ENCODE assay signal across 9 cellular contexts in the genomic region with DNA sequence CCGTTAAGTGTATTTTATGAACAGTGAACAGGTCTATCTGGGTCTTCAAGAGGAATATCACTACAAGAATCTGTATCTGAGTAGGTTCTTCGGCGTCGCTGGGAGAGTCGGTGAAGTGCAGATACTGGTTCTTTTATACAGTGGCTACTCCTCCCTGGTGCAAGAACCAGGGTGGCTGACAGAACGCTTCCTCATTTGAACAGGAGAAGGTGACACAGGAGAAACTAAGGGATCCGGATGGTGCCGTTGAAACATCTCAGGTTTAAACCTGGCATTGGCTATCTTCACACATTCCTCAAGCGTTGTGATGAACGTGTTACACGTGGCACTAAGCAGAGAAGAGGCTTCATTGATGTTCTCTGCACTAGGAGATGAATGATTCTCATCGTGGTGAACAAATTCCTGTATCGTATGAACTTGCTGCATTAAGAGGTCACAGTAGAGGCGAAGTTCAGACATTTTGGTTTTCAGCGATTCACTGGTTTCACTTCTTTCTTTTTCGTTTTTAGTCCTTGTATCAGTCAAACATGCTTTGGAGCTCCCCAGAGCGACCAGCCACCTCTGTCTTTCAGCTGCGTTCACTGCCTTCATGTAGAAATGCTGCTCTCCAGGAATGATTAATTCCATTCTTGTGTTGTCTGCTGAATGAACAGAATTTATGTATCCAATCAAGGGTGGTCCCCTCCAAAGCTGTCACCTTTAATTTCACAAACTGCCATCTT. TPM values are rescaled to one million over a fixed set of nuclear protein-coding genes. Genes with fewer than 3 reads are reported as not detected.
A peak's percentile ranks its signal among the peaks of the same experiment; 100 is the strongest.
DNase-seq lines count a peak whose midpoint lies in the region; ATAC-seq, FAIRE-seq and TF ChIP-seq lines count a peak whose summit lies in the region.
"Not testable (repeated sequence)": the region's sequence is repeated elsewhere in the genome, so short reads cannot be mapped to it uniquely, and the experiment has no call there.
"Had no signal": no experiment of that assay in that cellular context is flagged by ENCODE, and none has a peak within 500 bp of the region (broad histone marks: within the 10 kb centered on the region; RNA-seq: fewer than 3 reads in every experiment).

No MANE protein-coding gene starts in this region.

- H3K27ac ChIP-seq in KMS-11 = not testable (repeated sequence)

- CTCF ChIA-PET in T-cell (lab: Charles Lee) = interaction anchor here in 1 of 2 donors (0.6 to 1.0 kb wide), 3 partner anchors 10 to 71 kb away, joined by 3 to 4 read pairs (median 3); no protein-coding TSS in a partner anchor

- not testable (repeated sequence) for H3K36me3 Mint-ChIP-seq in T-cell; activated naive CD4-positive, alpha-beta T cell treated with anti-CD3 and anti-CD28 coated beads, Interleukin-2, amount 50 U/mL, for 24 hours

- H3K36me3 ChIP-seq in KMS-11 (ENCODE audit: insufficient read depth) = not testable (repeated sequence)

- intact Hi-C loops in Right ventricle myocardium superior (cut with DNase I) = not testable (repeated sequence)

- H3K4me3 ChIP-seq in KMS-11 (IDR thresholded peaks at IDR 0.05; ENCODE audit: insufficient read depth, low read depth, low read length) = not testable (repeated sequence)

- peaks cover 28 to 29% of the 10 kb centered on the region in 2 donors for H3K27me3 Mint-ChIP-seq in T-cell
- not testable (repeated sequence) for H3K27me3 Mint-ChIP-seq in activated naive CD4-positive, alpha-beta T cell treated with anti-CD3 and anti-CD28 coated beads, Interleukin-2, amount 50 U/mL, for 24 hours

- peak overlapping the region; percentile 96 for H3K4me2 ChIP-seq in KMS-11

- peaks cover 24 to 31% (median 30%) of the 10 kb centered on the region in 3 donors for H3K4me1 Mint-ChIP-seq in T-cell
- H3K4me1 Mint-ChIP-seq in activated naive CD4-positive, alpha-beta T cell treated with anti-CD3 and anti-CD28 coated beads, Interleukin-2, amount 50 U/mL, for 24 hours = peaks cover 35% of the 10 kb centered on the region

- peaks cover 15% of the 10 kb centered on the region for H3K4me1 ChIP-seq in KMS-11 (ENCODE audit: low read depth, poor library complexity, severe bottlenecking)

- peak; percentile 97 for FAIRE-seq in GM12891 (lab: Jason Lieb, UNC)
- FAIRE-seq in urothelium cell line (lab: Jason Lieb, UNC) = peak; percentile 50

- H3K9me3 Mint-ChIP-seq in T-cell; activated naive CD4-positive, alpha-beta T cell treated with anti-CD3 and anti-CD28 coated beads, Interleukin-2, amount 50 U/mL, for 24 hours: not testable (repeated sequence)

- not testable (repeated sequence) for H4K20me1 ChIP-seq in KMS-11 (ENCODE audit: insufficient read depth)

- H3K9ac ChIP-seq in KMS-11 = not testable (repeated sequence)

- POLR2A ChIA-PET in T-cell (lab: Charles Lee) = interaction anchor here in 1 of 2 donors (1.0 to 1.5 kb wide), 2 partner anchors 11 to 28 kb away, joined by 3 read pairs; no protein-coding TSS in a partner anchor

- not testable (repeated sequence) for TF ChIP-seq CTCF in KMS-11 (conservative IDR thresholded peaks at IDR 0.05; ENCODE audit: low read depth, low read length)

- DNase-seq in GM12891 (ENCODE audit: insufficient read length, low spot score); Right ventricle myocardium superior; urothelium cell line (ENCODE audit: low spot score): not testable (repeated sequence)
- DNase-seq in T-cell (peak in 6 of 34 experiments; percentile 10 to 35 (median 14)), pons (ENCODE audit: low spot score) (peak; percentile 56)

- peak overlapping the region; percentile 69 for H2AFZ ChIP-seq in KMS-11 (ENCODE audit: low read depth)

- H3K27me3 ChIP-seq in KMS-11 (ENCODE audit: insufficient read depth, low read depth) = peaks cover 51% of the 10 kb centered on the region

- not testable (repeated sequence) for H3K79me2 ChIP-seq in KMS-11 (ENCODE audit: insufficient read depth, low read depth)

- peak; percentile 69 for TF ChIP-seq POLR2A in GM12891 (IDR thresholded peaks at IDR 0.05; ENCODE audit: low read depth, low read length)

- peak overlapping the region; percentile 72 to 82 (median 79) for H3K4me3 Mint-ChIP-seq in T-cell
- H3K4me3 Mint-ChIP-seq in activated naive CD4-positive, alpha-beta T cell treated with anti-CD3 and anti-CD28 coated beads, Interleukin-2, amount 50 U/mL, for 24 hours = peak overlapping the region; percentile 76

- ATAC-seq in HG02642 (IDR thresholded peaks at IDR 0.05; ENCODE audit: poor library complexity, unreplicated experiment) (peak; percentile 36), T-cell (replicated peaks in 1 of 4) (peak; percentile 56 to 72 (median 64)), Right ventricle myocardium superior (ENCODE audit: poor library complexity) (peak; percentile 33)

- H3K27ac Mint-ChIP-seq in T-cell = peak overlapping the region; percentile 73 to 89
- peak overlapping the region; percentile 78 for H3K27ac Mint-ChIP-seq in activated naive CD4-positive, alpha-beta T cell treated with anti-CD3 and anti-CD28 coated beads, Interleukin-2, amount 50 U/mL, for 24 hours

TF ChIP-seq in GM12891, 5 proteins besides CTCF, POLR2A, EP300 and RAD21:
- TF ChIP-seq SPI1 (IDR thresholded peaks at IDR 0.05; ENCODE audit: low read depth, low read length) (peak; percentile 90), POLR2AphosphoS5 (IDR thresholded peaks at IDR 0.05; ENCODE audit: low read depth, low read length) (peak; percentile 48; the same call in 1 of the 2 replicates), TAF1 (IDR thresholded peaks at IDR 0.05; ENCODE audit: low read depth, low read length) (0 out of 2 replicates have a peak, but pooled peaks have one; percentile 28)

RNA-seq across cellular contexts. Expression of a gene that starts 54.7 kb away (rescaled TPM):
- polyA plus RNA-seq in GM12891 (2012; ENCODE audit: low read depth, missing spikeins) = 19.3 TPM
- total RNA-seq in T-cell (10 to 100 TPM; 34.5 to 63.1 (median 40.3) TPM), Right ventricle myocardium superior (0.86 TPM)
- total RNA-seq: Calu3 had no signal

Comparison
In these comparisons a context has a peak if more than half of its experiments do, and no peak if none do; other contexts are left out.
1. RNA of a gene that starts 54.7 kb away (total RNA-seq): 34.5 to 63.1 TPM in T-cell; 0.86 TPM in Right ventricle myocardium superior (single experiment); every median in the first group is over 10 times any median in the second.
2. Peak in every context shown above with its lines, with median percentiles within 50 percentile points of each other: ATAC-seq.